ENCODE assay signal across 15 cellular contexts in the genomic region with DNA sequence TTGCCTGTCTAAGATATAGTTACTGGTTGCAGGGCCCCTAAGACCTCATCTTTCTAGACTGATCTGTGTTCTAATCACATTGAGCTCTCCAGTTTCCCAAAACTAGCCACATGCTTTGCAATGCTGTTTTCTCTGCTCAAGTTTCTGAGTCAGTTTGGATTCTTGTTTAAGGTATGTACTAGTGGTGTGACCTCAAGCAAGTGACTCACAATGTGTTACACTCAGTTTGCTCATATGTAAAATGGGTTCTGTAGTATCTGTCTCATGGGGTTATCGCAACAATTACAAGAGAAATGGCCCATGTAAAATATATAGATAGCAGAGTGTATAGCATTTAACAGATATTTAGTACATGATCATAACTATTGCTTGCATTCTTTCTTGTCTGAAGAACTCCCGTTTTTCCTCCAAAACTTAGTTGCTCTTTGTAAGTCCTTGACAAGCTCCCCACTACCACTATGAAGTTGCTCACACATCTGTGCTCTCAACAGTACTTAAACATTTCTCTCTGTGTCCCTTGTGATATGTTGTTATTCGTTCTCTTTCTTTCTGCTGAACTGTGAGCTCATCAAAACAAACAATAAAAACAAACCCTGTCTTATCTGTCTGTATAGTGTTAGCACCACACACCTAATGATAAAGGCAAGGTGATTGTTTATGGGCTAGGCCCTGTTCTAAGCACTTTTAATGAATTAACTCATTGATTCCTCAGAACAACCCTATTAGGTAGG.
DNase-seq lines count a peak whose midpoint lies in the region; ATAC-seq and TF ChIP-seq lines count a peak whose summit lies in the region.
"Had no signal": no experiment of that assay in that cellular context is flagged by ENCODE, and none has a peak within 500 bp of the region (broad histone marks: within the 10 kb centered on the region; RNA-seq: fewer than 3 reads in every experiment).

No MANE protein-coding gene starts in this region.

- H3K9me3 Mint-ChIP-seq in H9, result no peaks in the 10 kb centered on the region
- no peaks in the 10 kb centered on the region for H3K9me3 Mint-ChIP-seq in activated T-helper 17 cell treated with anti-CD3 and anti-CD28 coated beads, Interleukin-2, amount 50 U/mL, for 72 hours
- H3K9me3 Mint-ChIP-seq: activated B cell treated with CpG ODN at 0.5 μM for 24 hours; activated naive CD8-positive, alpha-beta T cell treated with anti-CD3 and anti-CD28 coated beads, Interleukin-2, amount 10 ng/mL, durations not matched to agents 7 days and 5 days; CD8-positive, alpha-beta T cell; GM23338 had no signal

- no peak overlapping the region for H3K27ac Mint-ChIP-seq in H9
- peak overlapping the region; percentile 96 for H3K27ac Mint-ChIP-seq in activated T-helper 17 cell treated with anti-CD3 and anti-CD28 coated beads, Interleukin-2, amount 50 U/mL, for 72 hours
- H3K27ac Mint-ChIP-seq: activated B cell treated with CpG ODN at 0.5 μM for 24 hours; activated naive CD8-positive, alpha-beta T cell treated with anti-CD3 and anti-CD28 coated beads, Interleukin-2, amount 10 ng/mL, durations not matched to agents 7 days and 5 days; CD8-positive, alpha-beta T cell; GM23338 had no signal

- no peaks in the 10 kb centered on the region for H3K79me1 ChIP-seq in H9 (ENCODE audit: insufficient read depth, low read depth, low read length, poor library complexity, severe bottlenecking)

- no peak overlapping the region for H3K23ac ChIP-seq in H9 (ENCODE audit: insufficient read length, low read depth, low read length)

- H3K14ac ChIP-seq in H9 (ENCODE audit: insufficient read depth, low read length), result no peak overlapping the region

- H3K56ac ChIP-seq in H9 (ENCODE audit: insufficient read length, low read depth, low read length), result no peak overlapping the region

- no peaks in the 10 kb centered on the region for H3K36me3 Mint-ChIP-seq in H9 (ENCODE audit: insufficient read depth in 1 of 3, low read depth in 3 of 3)
- no peaks in the 10 kb centered on the region for H3K36me3 Mint-ChIP-seq in activated T-helper 17 cell treated with anti-CD3 and anti-CD28 coated beads, Interleukin-2, amount 50 U/mL, for 72 hours (ENCODE audit: low read depth)
- H3K36me3 Mint-ChIP-seq: activated naive CD8-positive, alpha-beta T cell treated with anti-CD3 and anti-CD28 coated beads, Interleukin-2, amount 10 ng/mL, durations not matched to agents 7 days and 5 days; CD8-positive, alpha-beta T cell had no signal

- H3K4me3 ChIP-seq in AG10803 (ENCODE audit: low read length), result no peak overlapping the region
- H3K4me3 ChIP-seq in fibroblast of the aortic adventitia (ENCODE audit: low read depth, low read length), result no peak overlapping the region
- no peak overlapping the region for H3K4me3 ChIP-seq in ovary
- H3K4me3 ChIP-seq: GM23338 had no signal

- intact Hi-C loops in sciatic nerve (cut with DNase I) (no loop called here), ovary (cut with DNase I) (no loop called here)

- H3K4ac ChIP-seq in H9 (ENCODE audit: low read depth, low read length), result no peak overlapping the region

- H3K4me2 ChIP-seq in H9 (ENCODE audit: insufficient read depth, insufficient read length, low read length), result no peak overlapping the region
- H3K4me2 ChIP-seq: GM23338 had no signal

- no peaks in the 10 kb centered on the region for H4K20me1 ChIP-seq in H9 (ENCODE audit: control insufficient read depth, insufficient read depth, insufficient read length)

- no peak for TF ChIP-seq EP300 in ovary (IDR thresholded peaks at IDR 0.05)

- peaks cover 5 to 7% of the 10 kb centered on the region in 2 experiments for H3K4me1 Mint-ChIP-seq in H9
- peaks cover 25% of the 10 kb centered on the region for H3K4me1 Mint-ChIP-seq in activated T-helper 17 cell treated with anti-CD3 and anti-CD28 coated beads, Interleukin-2, amount 50 U/mL, for 72 hours
- H3K4me1 Mint-ChIP-seq: activated B cell treated with CpG ODN at 0.5 μM for 24 hours had no signal

- no peaks in the 10 kb centered on the region for H3K36me3 ChIP-seq in ovary

- H4K91ac ChIP-seq in H9 (ENCODE audit: insufficient read length, low read depth, low read length), result no peak overlapping the region

- H3K18ac ChIP-seq in H9 (ENCODE audit: insufficient read length, low read depth, low read length), result no peak overlapping the region

- H2BK120ac ChIP-seq in H9 (ENCODE audit: low read depth, low read length, poor library complexity, severe bottlenecking), result no peak overlapping the region

- H3K9me3 ChIP-seq in H9 (ENCODE audit: control insufficient read depth, low read depth, low read length) (no peaks in the 10 kb centered on the region), ovary (no peaks in the 10 kb centered on the region)

- H3K9ac ChIP-seq in H9 (ENCODE audit: extremely low read depth, insufficient read length, low read length), result no peak overlapping the region
- H3K9ac ChIP-seq: parathyroid adenoma had no signal

- no peak overlapping the region for H3K4me3 Mint-ChIP-seq in H9
- peak overlapping the region; percentile 75 for H3K4me3 Mint-ChIP-seq in activated T-helper 17 cell treated with anti-CD3 and anti-CD28 coated beads, Interleukin-2, amount 50 U/mL, for 72 hours
- H3K4me3 Mint-ChIP-seq: activated B cell treated with CpG ODN at 0.5 μM for 24 hours; activated naive CD8-positive, alpha-beta T cell treated with anti-CD3 and anti-CD28 coated beads, Interleukin-2, amount 10 ng/mL, durations not matched to agents 7 days and 5 days; CD8-positive, alpha-beta T cell; GM23338 had no signal

- H2AFZ ChIP-seq in H9 (ENCODE audit: low read length), result no peak overlapping the region
- H2AFZ ChIP-seq: parathyroid adenoma had no signal

- H3K27me3 ChIP-seq in H9 (ENCODE audit: insufficient read depth, low read length) (no peaks in the 10 kb centered on the region), ovary (no peaks in the 10 kb centered on the region)

- DNase-seq in AG10803 (ENCODE audit: low read depth) (peak; percentile 60), H9 (no peak), fibroblast of the aortic adventitia (ENCODE audit: low read depth) (peak; percentile 22), sciatic nerve (ENCODE audit: low spot score) (no peak), A172 (ENCODE audit: low spot score) (no peak), ovary (no peak)
- DNase-seq in NK-92 treated with Interleukin-12 subunit alpha and Interleukin-12 subunit beta, amount 100 ng/mL, for 24 hours (lab: John Stamatoyannopoulos, UW), result no peak
- DNase-seq: activated B cell treated with CpG ODN at 0.5 μM for 24 hours; activated naive CD8-positive, alpha-beta T cell treated with anti-CD3 and anti-CD28 coated beads, Interleukin-2, amount 10 ng/mL, durations not matched to agents 7 days and 5 days; CD8-positive, alpha-beta T cell; hypothalamus; NCI-H1417 treated with DMSO at 0.1 percent for 48 hours had no signal

- H3K23me2 ChIP-seq in H9 (ENCODE audit: insufficient read length, low read depth, low read length, poor library complexity, severe bottlenecking), result no peaks in the 10 kb centered on the region

- no CpG with 5 or more reads among the region's 3 CpGs for WGBS in H9 (ENCODE audit: extremely low coverage, insufficient read length, low lambda C conversion rate)
- 87 to 94% (median 91%) methylated on average over 3 of the region's 3 CpGs for WGBS in ovary, 3 donors

- H2AK5ac ChIP-seq in H9 (ENCODE audit: insufficient read length, low read length), result no peak overlapping the region

- no peak overlapping the region for H2BK5ac ChIP-seq in H9 (ENCODE audit: insufficient read length, low read length)

- H2BK12ac ChIP-seq in H9 (ENCODE audit: insufficient read length, low read depth, low read length), result no peak overlapping the region

- no peak overlapping the region for H2BK15ac ChIP-seq in H9 (ENCODE audit: low read depth, low read length)

- no peak overlapping the region for H2BK20ac ChIP-seq in H9 (ENCODE audit: low read depth, low read length, poor library complexity, severe bottlenecking)

- H3K79me2 ChIP-seq in H9 (ENCODE audit: insufficient read depth, low read length), result no peaks in the 10 kb centered on the region
- H3K79me2 ChIP-seq: parathyroid adenoma had no signal

- no peak for TF ChIP-seq POLR2A in ovary (IDR thresholded peaks at IDR 0.05)

- no peak overlapping the region for H4K5ac ChIP-seq in H9 (ENCODE audit: insufficient read length, low read depth, low read length)

- ATAC-seq in activated T-helper 17 cell treated with anti-CD3 and anti-CD28 coated beads, Interleukin-2, amount 50 U/mL, for 72 hours (replicated peaks), result peak; percentile 91
- ATAC-seq in sciatic nerve, result no peak
- ATAC-seq: CD8-positive, alpha-beta T cell; GM23338 had no signal

- no peaks in the 10 kb centered on the region for H3K27me3 Mint-ChIP-seq in H9 (ENCODE audit: low read depth)
- H3K27me3 Mint-ChIP-seq in activated T-helper 17 cell treated with anti-CD3 and anti-CD28 coated beads, Interleukin-2, amount 50 U/mL, for 72 hours, result peaks cover 6% of the 10 kb centered on the region

- H3T11ph ChIP-seq in H9 (ENCODE audit: low read length), result peak overlapping the region; percentile 70

- no peak overlapping the region for H3K27ac ChIP-seq in H9 (ENCODE audit: insufficient read length, low read depth, low read length)
- no peak overlapping the region for H3K27ac ChIP-seq in ovary
- H3K27ac ChIP-seq: parathyroid adenoma had no signal

- no peak for TF ChIP-seq CTCF in AG10803 (conservative IDR thresholded peaks at IDR 0.05; ENCODE audit: low read length)
- no peak for TF ChIP-seq CTCF in H9 (conservative IDR thresholded peaks at IDR 0.05)
- no peak for TF ChIP-seq CTCF in fibroblast of the aortic adventitia (IDR thresholded peaks at IDR 0.05; ENCODE audit: insufficient read depth, low read length)
- no peak for TF ChIP-seq CTCF in ovary (IDR thresholded peaks at IDR 0.05)

- H4K8ac ChIP-seq in H9 (replicated peaks; ENCODE audit: insufficient read length, low read depth, low read length), result no peak overlapping the region

- no peaks in the 10 kb centered on the region for H3K4me1 ChIP-seq in H9 (ENCODE audit: insufficient read depth, low read length)
- H3K4me1 ChIP-seq in ovary (ENCODE audit: insufficient read depth), result no peaks in the 10 kb centered on the region
- H3K4me1 ChIP-seq: parathyroid adenoma had no signal

Comparison
In these comparisons a context has a peak if more than half of its experiments do, and no peak if none do; other contexts are left out.
1. DNase-seq: peak in AG10803 (single experiment) and fibroblast of the aortic adventitia (single experiment); none in H9 (single experiment), NK-92 treated with Interleukin-12 subunit alpha and Interleukin-12 subunit beta, amount 100 ng/mL, for 24 hours (single experiment), sciatic nerve (single experiment), A172 (single experiment) and ovary (0 of 5).